In genomic region chr7:30605832-30606231, GRCh38 we compare ENCODE assay signal across 27 cellular contexts.
"Had no signal": no experiment of that assay in that cellular context is flagged by ENCODE, and none has a peak within 500 bp of the region (broad histone marks: within the 10 kb centered on the region; RNA-seq: fewer than 3 reads in every experiment).

No MANE protein-coding gene starts in this region.

- H3K27ac Mint-ChIP-seq: dendritic cell treated with granulocyte-macrophage colony-stimulating factor and Interleukin-4, amounts not matched to agents 40 ng/mL and 50 ng/mL, for 4 days; memory B cell; mesothelial cell of epicardium; stimulated activated naive B cell treated with anti-CD40 and anti-IgM and Interleukin-4, amounts not matched to agents 10 μg/mL and 1 μg/mL and 100 μg/mL, for 72 hours; stimulated activated naive CD8-positive, alpha-beta T cell treated with anti-CD3 and anti-CD28 coated beads, Interleukin-15, amount 100 ng/mL, for 72 hours had no signal

- H3K4me1 ChIP-seq: esophagus muscularis mucosa, foreskin keratinocyte, left ventricle myocardium inferior, lower lobe of right lung, psoas muscle, right lobe of liver, spleen, testis, tibial nerve, upper lobe of right lung, vagina had no signal

- H3K27ac ChIP-seq: epithelial cell of prostate, esophagus muscularis mucosa, foreskin keratinocyte, hepatocyte, left ventricle myocardium inferior, lower lobe of right lung, psoas muscle, right lobe of liver, spleen, testis, tibial nerve, upper lobe of right lung, vagina had no signal

- H3K4me1 Mint-ChIP-seq: memory B cell, mesothelial cell of epicardium, nephron progenitor cell had no signal

- ATAC-seq: effector memory CD8-positive, alpha-beta T cell; foreskin keratinocyte; left cardiac atrium; lower lobe of right lung; psoas muscle; right lobe of liver; stimulated activated naive B cell treated with anti-CD40 and anti-IgM and Interleukin-4, amounts not matched to agents 10 μg/mL and 1 μg/mL and 100 μg/mL, for 72 hours; stimulated activated naive CD8-positive, alpha-beta T cell treated with anti-CD3 and anti-CD28 coated beads, Interleukin-15, amount 100 ng/mL, for 72 hours; upper lobe of right lung had no signal

- H3K27me3 ChIP-seq: esophagus muscularis mucosa, foreskin keratinocyte, hepatocyte, right lobe of liver, spleen, testis, tibial nerve, upper lobe of right lung, vagina had no signal

- H3K4me3 ChIP-seq: esophagus muscularis mucosa, hepatocyte, left ventricle myocardium inferior, lower lobe of right lung, psoas muscle, right lobe of liver, spleen, testis, tibial nerve, upper lobe of right lung, vagina had no signal

- H3K9me3 Mint-ChIP-seq: dendritic cell treated with granulocyte-macrophage colony-stimulating factor and Interleukin-4, amounts not matched to agents 40 ng/mL and 50 ng/mL, for 4 days; effector memory CD8-positive, alpha-beta T cell; memory B cell; mesothelial cell of epicardium; nephron progenitor cell; stimulated activated naive B cell treated with anti-CD40 and anti-IgM and Interleukin-4, amounts not matched to agents 10 μg/mL and 1 μg/mL and 100 μg/mL, for 72 hours; stimulated activated naive CD8-positive, alpha-beta T cell treated with anti-CD3 and anti-CD28 coated beads, Interleukin-15, amount 100 ng/mL, for 72 hours had no signal

- H3K4me2 ChIP-seq: hepatocyte had no signal

- DNase-seq: effector memory CD8-positive, alpha-beta T cell; foreskin keratinocyte; head of caudate nucleus; kidney; left cardiac atrium; left ventricle myocardium inferior; lower lobe of right lung; nephron progenitor cell; psoas muscle; retina; right lobe of liver; spleen; stimulated activated CD4-positive, alpha-beta T cell treated with anti-CD3 and anti-CD28 coated beads, Interleukin-15, amount 100 ng/mL, for 24 hours; stimulated activated CD4-positive, alpha-beta T cell treated with anti-CD3 and anti-CD28 coated beads, Interleukin-1b, Interleukin-23, amount 100 ng/mL, for 48 hours; stimulated activated CD4-positive, alpha-beta T cell treated with anti-CD3 and anti-CD28 coated beads, Interleukin-4, amount 100 ng/mL, for 24 hours; stimulated activated naive B cell treated with anti-CD40 and anti-IgM and Interleukin-4, amounts not matched to agents 10 μg/mL and 1 μg/mL and 100 μg/mL, for 72 hours; stimulated activated naive CD8-positive, alpha-beta T cell treated with anti-CD3 and anti-CD28 coated beads, Interleukin-15, amount 100 ng/mL, for 72 hours; testis; upper lobe of right lung had no signal

- H3K9me3 ChIP-seq: esophagus muscularis mucosa, left ventricle myocardium inferior, lower lobe of right lung, psoas muscle, right lobe of liver, spleen, testis, tibial nerve, upper lobe of right lung, vagina had no signal

- H3K4me3 Mint-ChIP-seq: dendritic cell treated with granulocyte-macrophage colony-stimulating factor and Interleukin-4, amounts not matched to agents 40 ng/mL and 50 ng/mL, for 4 days; effector memory CD8-positive, alpha-beta T cell; memory B cell; mesothelial cell of epicardium; nephron progenitor cell; stimulated activated naive B cell treated with anti-CD40 and anti-IgM and Interleukin-4, amounts not matched to agents 10 μg/mL and 1 μg/mL and 100 μg/mL, for 72 hours; stimulated activated naive CD8-positive, alpha-beta T cell treated with anti-CD3 and anti-CD28 coated beads, Interleukin-15, amount 100 ng/mL, for 72 hours had no signal

- H2AFZ ChIP-seq: hepatocyte had no signal

- H3K27me3 Mint-ChIP-seq: dendritic cell treated with granulocyte-macrophage colony-stimulating factor and Interleukin-4, amounts not matched to agents 40 ng/mL and 50 ng/mL, for 4 days; effector memory CD8-positive, alpha-beta T cell; memory B cell; stimulated activated naive B cell treated with anti-CD40 and anti-IgM and Interleukin-4, amounts not matched to agents 10 μg/mL and 1 μg/mL and 100 μg/mL, for 72 hours; stimulated activated naive CD8-positive, alpha-beta T cell treated with anti-CD3 and anti-CD28 coated beads, Interleukin-15, amount 100 ng/mL, for 72 hours had no signal
